In genomic region chr3:145055375-145056076, GRCh38 we compare ENCODE assay signal across 27 cellular contexts.
DNase-seq lines count a peak whose midpoint lies in the region; ATAC-seq lines count a peak whose summit lies in the region.
"Had no signal": no experiment of that assay in that cellular context is flagged by ENCODE, and none has a peak within 500 bp of the region (broad histone marks: within the 10 kb centered on the region; RNA-seq: fewer than 3 reads in every experiment).

No MANE protein-coding gene starts in this region.

- ATAC-seq in GM18498 (IDR thresholded peaks at IDR 0.05; ENCODE audit: unreplicated experiment): peak; percentile 78
- ATAC-seq in GM19324 (IDR thresholded peaks at IDR 0.05; ENCODE audit: low FRiP score, unreplicated experiment): peak; percentile 80
- ATAC-seq in HG02588 (IDR thresholded peaks at IDR 0.05; ENCODE audit: unreplicated experiment): peak; percentile 72
- ATAC-seq in HG03139 (IDR thresholded peaks at IDR 0.05; ENCODE audit: unreplicated experiment): peak; percentile 84
- no peak for ATAC-seq in HG03108 (IDR thresholded peaks at IDR 0.05; ENCODE audit: unreplicated experiment)
- ATAC-seq: gastrocnemius medialis, left lobe of liver, pancreas, PC-3 had no signal

- no peak for DNase-seq in stimulated activated CD4-positive, alpha-beta T cell treated with anti-CD3 and anti-CD28 coated beads, Interleukin-4, amount 100 ng/mL, for 4 hours
- no peak for DNase-seq in stimulated activated CD4-positive, alpha-beta T cell treated with anti-CD3 and anti-CD28 coated beads, Interleukin-2, amount 100 ng/mL, for 24 hours
- no peak for DNase-seq in SW480 (ENCODE audit: low spot score)
- DNase-seq: activated CD4-positive, alpha-beta T cell treated with anti-CD3 and anti-CD28 coated beads for 48 hours; activated CD8-positive, alpha-beta memory T cell treated with anti-CD3 and anti-CD28 coated beads for 24 hours; activated gamma-delta T cell treated with Interleukin-2 at 50 U/mL for 16 hours; activated T-cell treated with anti-CD3 and anti-CD28 coated beads, Interleukin-2, amount 50 U/mL, for 24 hours; central memory CD4-positive, alpha-beta T cell; dermis blood vessel endothelial cell; esophagus squamous epithelium; gastrocnemius medialis; IMR-90; NCI-H2171 treated with DMSO at 0.1 percent for 48 hours; NCI-H524; NK-92 treated with Interleukin-12 subunit alpha and Interleukin-12 subunit beta, amount 100 ng/mL, for 24 hours; pancreas; PC-3; retina; SK-N-SH; small intestine; stimulated activated CD4-positive, alpha-beta T cell treated with anti-CD3 and anti-CD28 coated beads, Interleukin-1b, Interleukin-23, amount 100 ng/mL, for 48 hours had no signal
